ENCODE assay signal across 16 cellular contexts in the genomic region with DNA sequence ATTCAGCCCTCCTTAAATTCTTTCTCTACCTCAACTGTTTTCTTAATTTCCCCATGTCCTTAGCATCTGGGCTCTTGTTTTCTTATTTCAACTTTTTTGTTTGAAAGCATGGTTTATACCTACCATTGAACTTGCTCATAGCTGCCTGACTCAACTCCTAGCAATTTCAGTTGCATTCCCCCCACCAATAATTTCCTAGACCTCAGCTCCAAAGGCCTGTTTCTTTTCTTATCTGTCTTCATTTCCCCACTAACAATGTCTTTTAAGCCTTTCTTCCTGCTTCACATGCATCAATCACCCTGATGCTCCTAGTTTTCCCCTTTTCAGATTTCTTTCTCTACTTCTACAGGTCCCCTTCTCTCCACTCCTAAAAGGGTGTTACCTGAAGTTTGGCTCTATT.
"Had no signal": no experiment of that assay in that cellular context is flagged by ENCODE, and none has a peak within 500 bp of the region (broad histone marks: within the 10 kb centered on the region; RNA-seq: fewer than 3 reads in every experiment).

No MANE protein-coding gene starts in this region.

- DNase-seq: activated CD4-positive, alpha-beta T cell treated with anti-CD3 and anti-CD28 coated beads, Interleukin-2, amount 50 U/mL, for 48 hours; activated CD8-positive, alpha-beta memory T cell treated with anti-CD3 and anti-CD28 coated beads, Interleukin-2, amount 10 ng/mL, durations not matched to agents 7 days and 5 days; activated effector memory CD4-positive, alpha-beta T cell treated with Interleukin-2 at 50 U/mL for 16 hours; activated T-cell treated with anti-CD3 and anti-CD28 coated beads, Interleukin-2, amount 50 U/mL, for 24 hours; anterior cingulate cortex; caudate nucleus; effector CD4-positive, alpha-beta T cell; foreskin melanocyte; head of caudate nucleus; left ventricle myocardium inferior; naive B cell; small intestine; tibial artery had no signal

- H3K27me3 ChIP-seq: right atrium auricular region, tibial artery had no signal

- H3K9me3 ChIP-seq: left ventricle myocardium inferior, right atrium auricular region, tibial artery had no signal

- H3K4me3 ChIP-seq: coronary artery, left ventricle myocardium inferior, right atrium auricular region, tibial artery had no signal

- H3K27ac ChIP-seq: coronary artery, left ventricle myocardium inferior, right atrium auricular region, tibial artery had no signal

- H3K4me1 ChIP-seq: left ventricle myocardium inferior, right atrium auricular region had no signal

- H3K36me3 ChIP-seq: left ventricle myocardium inferior, right atrium auricular region, tibial artery had no signal

- ATAC-seq: activated CD4-positive, CD25-positive, alpha-beta regulatory T cell treated with anti-CD3 and anti-CD28 coated beads, Interleukin-2, amount 50 U/mL, for 24 hours; activated CD8-positive, alpha-beta memory T cell treated with anti-CD3 and anti-CD28 coated beads, Interleukin-2, amount 10 ng/mL, durations not matched to agents 7 days and 5 days had no signal
